Comparison of ENCODE assay signal across 8 cellular contexts in genomic region chr11:46936138-46937110, GRCh38. TPM values are rescaled to one million over a fixed set of nuclear protein-coding genes. Genes with fewer than 3 reads are reported as not detected.
A peak's percentile ranks its signal among the peaks of the same experiment; 100 is the strongest.
DNase-seq lines count a peak whose midpoint lies in the region; ATAC-seq and TF ChIP-seq lines count a peak whose summit lies in the region.

A gene with protein sequence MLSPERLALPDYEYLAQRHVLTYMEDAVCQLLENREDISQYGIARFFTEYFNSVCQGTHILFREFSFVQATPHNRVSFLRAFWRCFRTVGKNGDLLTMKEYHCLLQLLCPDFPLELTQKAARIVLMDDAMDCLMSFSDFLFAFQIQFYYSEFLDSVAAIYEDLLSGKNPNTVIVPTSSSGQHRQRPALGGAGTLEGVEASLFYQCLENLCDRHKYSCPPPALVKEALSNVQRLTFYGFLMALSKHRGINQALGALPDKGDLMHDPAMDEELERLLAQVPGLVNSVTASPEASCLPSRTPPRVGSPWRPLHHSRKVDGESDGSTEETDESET (plus strand): TSS chr11:46936761. CDS start chr11:46936806, 45 bp downstream.

- H3K27ac Mint-ChIP-seq in activated CD4-positive, alpha-beta T cell treated with anti-CD3 and anti-CD28 coated beads, Interleukin-2, amount 10 ng/mL, durations not matched to agents 24 days and 14 days = peak within 1 kb of the TSS; percentile 94

- TF ChIP-seq CTCF in coronary artery (IDR thresholded peaks at IDR 0.05) = no peak

- peaks cover 14% of the 10 kb centered on the region for H3K4me1 Mint-ChIP-seq in activated CD4-positive, alpha-beta T cell treated with anti-CD3 and anti-CD28 coated beads, Interleukin-2, amount 10 ng/mL, durations not matched to agents 24 days and 14 days

- peak; percentile 53 for TF ChIP-seq POLR2A in GM19193 (IDR thresholded peaks at IDR 0.05; ENCODE audit: extremely low read depth, insufficient read depth, insufficient read length)

- H3K27me3 ChIP-seq in layer of hippocampus (ENCODE audit: control insufficient read depth, insufficient read depth, low read length) = no peaks in the 10 kb centered on the region

- no peaks in the 10 kb centered on the region for H3K9me3 Mint-ChIP-seq in activated CD4-positive, alpha-beta T cell treated with anti-CD3 and anti-CD28 coated beads, Interleukin-2, amount 10 ng/mL, durations not matched to agents 24 days and 14 days

- H3K36me3 Mint-ChIP-seq in activated CD4-positive, alpha-beta T cell treated with anti-CD3 and anti-CD28 coated beads, Interleukin-2, amount 10 ng/mL, durations not matched to agents 24 days and 14 days (ENCODE audit: low read depth) = peaks cover 3% of the 10 kb centered on the region

- DNase-seq in AML-193 (lab: John Stamatoyannopoulos, UW) (peak; percentile 69 to 73), NCI-H524 treated with DMSO at 0.1 percent for 48 hours (lab: John Stamatoyannopoulos, UW) (peak; percentile 34), coronary artery (ENCODE audit: low spot score) (peak; percentile 92)
- peak; percentile 98 for DNase-seq in activated CD4-positive, alpha-beta T cell treated with anti-CD3 and anti-CD28 coated beads, Interleukin-2, amount 10 ng/mL, durations not matched to agents 24 days and 14 days
- peak; percentile 91 to 95 (median 92) for DNase-seq in stimulated activated CD4-positive, alpha-beta T cell treated with anti-CD3 and anti-CD28 coated beads, Interleukin-1b, Interleukin-23, amount 100 ng/mL, for 24 hours (ENCODE audit: low read depth in 4 of 4, low spot score in 1 of 4)

- intact Hi-C loops in activated CD4-positive, alpha-beta T cell treated with anti-CD3 and anti-CD28 coated beads, Interleukin-2, amount 10 ng/mL, durations not matched to agents 24 days and 14 days (cut with micrococcal nuclease) = loop anchor here (1.0 to 5.0 kb wide), 5 partner anchors 16 to 641 kb away; partner anchors contain the start of genes ACP2, ARHGAP1, ATG13 and HARBI1

- H3K27me3 Mint-ChIP-seq in activated CD4-positive, alpha-beta T cell treated with anti-CD3 and anti-CD28 coated beads, Interleukin-2, amount 10 ng/mL, durations not matched to agents 24 days and 14 days = peaks cover 7% of the 10 kb centered on the region

- H3K27ac ChIP-seq in coronary artery (peak within 1 kb of the TSS; percentile 7 to 45), layer of hippocampus (ENCODE audit: low read depth, low read length) (peak within 1 kb of the TSS; percentile 42)

- peak; percentile 91 for ATAC-seq in HG03460 (IDR thresholded peaks at IDR 0.05; ENCODE audit: unreplicated experiment)

- H3K4me3 Mint-ChIP-seq in activated CD4-positive, alpha-beta T cell treated with anti-CD3 and anti-CD28 coated beads, Interleukin-2, amount 10 ng/mL, durations not matched to agents 24 days and 14 days = peak within 1 kb of the TSS; percentile 89

- peak within 1 kb of the TSS; percentile 73 for H3K4me3 ChIP-seq in coronary artery

RNA-seq across cellular contexts. Expression of the gene that starts here (rescaled TPM):
- 16.9 and 18.0 TPM in 2 replicates for total RNA-seq in activated CD4-positive, alpha-beta T cell treated with anti-CD3 and anti-CD28 coated beads, Interleukin-2, amount 10 ng/mL, durations not matched to agents 24 days and 14 days

Comparison
In these comparisons a context has a peak if more than half of its experiments do, and no peak if none do; other contexts are left out.
1. Peak in every context shown above with its lines: DNase-seq, ATAC-seq, H3K4me3 ChIP-seq and H3K27ac ChIP-seq.
2. DNase-seq: peak in every context shown above with its lines; median percentile 98 in activated CD4-positive, alpha-beta T cell treated with anti-CD3 and anti-CD28 coated beads, Interleukin-2, amount 10 ng/mL, durations not matched to agents 24 days and 14 days; 92 in coronary artery; 92 in stimulated activated CD4-positive, alpha-beta T cell treated with anti-CD3 and anti-CD28 coated beads, Interleukin-1b, Interleukin-23, amount 100 ng/mL, for 24 hours; 71 in AML-193; 34 in NCI-H524 treated with DMSO at 0.1 percent for 48 hours.